ENCODE assay signal across 1 cellular context in the genomic region with DNA sequence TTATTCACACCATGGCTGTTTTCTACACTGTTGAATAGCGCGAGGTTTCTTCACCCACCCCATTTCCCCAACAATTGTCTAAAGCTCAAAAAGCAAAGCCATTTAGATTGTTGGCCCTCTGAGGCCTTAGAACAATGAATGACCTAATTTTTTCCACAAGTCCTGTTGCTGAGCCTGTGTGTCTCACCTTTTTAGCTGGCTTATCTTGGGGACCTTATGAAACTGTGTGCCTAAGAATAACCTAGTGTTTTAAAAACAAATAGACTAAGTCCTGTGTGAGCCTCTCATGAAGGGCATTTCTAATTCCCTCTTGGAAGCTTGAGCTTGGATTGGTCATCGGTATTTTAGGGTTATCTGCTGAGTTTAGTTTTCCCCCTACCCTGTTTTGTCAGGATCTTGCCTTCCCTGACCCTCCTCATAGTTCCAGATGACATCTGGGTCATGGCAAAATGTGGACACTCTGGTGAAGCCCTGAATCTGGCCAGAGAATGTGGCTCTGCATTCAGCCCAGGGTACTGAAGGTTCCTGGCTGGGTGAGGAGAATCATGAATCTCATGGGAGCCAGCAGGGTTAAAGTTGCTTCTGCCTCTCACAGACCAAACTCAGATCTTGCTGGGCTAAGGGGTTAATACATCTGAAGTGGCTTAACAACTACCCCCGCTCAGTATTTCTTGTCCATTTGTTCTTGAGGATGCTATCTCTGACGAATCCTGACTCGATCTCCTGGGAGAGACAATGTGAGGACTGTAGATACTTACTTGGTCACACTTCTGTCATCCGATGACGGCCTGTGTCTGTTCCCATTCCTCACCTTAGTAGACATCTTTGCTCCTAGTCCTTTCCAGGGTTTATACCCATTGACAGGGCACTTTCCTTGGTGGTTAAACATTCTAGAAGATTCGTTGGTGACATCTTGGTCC.
TF ChIP-seq lines count a peak whose summit lies in the region.

No MANE protein-coding gene starts in this region.

TF ChIP-seq in HepG2, 621 proteins besides CTCF, POLR2A, EP300 and RAD21 (continued from another document and continues in another):
- TF ChIP-seq, protein P1, sequence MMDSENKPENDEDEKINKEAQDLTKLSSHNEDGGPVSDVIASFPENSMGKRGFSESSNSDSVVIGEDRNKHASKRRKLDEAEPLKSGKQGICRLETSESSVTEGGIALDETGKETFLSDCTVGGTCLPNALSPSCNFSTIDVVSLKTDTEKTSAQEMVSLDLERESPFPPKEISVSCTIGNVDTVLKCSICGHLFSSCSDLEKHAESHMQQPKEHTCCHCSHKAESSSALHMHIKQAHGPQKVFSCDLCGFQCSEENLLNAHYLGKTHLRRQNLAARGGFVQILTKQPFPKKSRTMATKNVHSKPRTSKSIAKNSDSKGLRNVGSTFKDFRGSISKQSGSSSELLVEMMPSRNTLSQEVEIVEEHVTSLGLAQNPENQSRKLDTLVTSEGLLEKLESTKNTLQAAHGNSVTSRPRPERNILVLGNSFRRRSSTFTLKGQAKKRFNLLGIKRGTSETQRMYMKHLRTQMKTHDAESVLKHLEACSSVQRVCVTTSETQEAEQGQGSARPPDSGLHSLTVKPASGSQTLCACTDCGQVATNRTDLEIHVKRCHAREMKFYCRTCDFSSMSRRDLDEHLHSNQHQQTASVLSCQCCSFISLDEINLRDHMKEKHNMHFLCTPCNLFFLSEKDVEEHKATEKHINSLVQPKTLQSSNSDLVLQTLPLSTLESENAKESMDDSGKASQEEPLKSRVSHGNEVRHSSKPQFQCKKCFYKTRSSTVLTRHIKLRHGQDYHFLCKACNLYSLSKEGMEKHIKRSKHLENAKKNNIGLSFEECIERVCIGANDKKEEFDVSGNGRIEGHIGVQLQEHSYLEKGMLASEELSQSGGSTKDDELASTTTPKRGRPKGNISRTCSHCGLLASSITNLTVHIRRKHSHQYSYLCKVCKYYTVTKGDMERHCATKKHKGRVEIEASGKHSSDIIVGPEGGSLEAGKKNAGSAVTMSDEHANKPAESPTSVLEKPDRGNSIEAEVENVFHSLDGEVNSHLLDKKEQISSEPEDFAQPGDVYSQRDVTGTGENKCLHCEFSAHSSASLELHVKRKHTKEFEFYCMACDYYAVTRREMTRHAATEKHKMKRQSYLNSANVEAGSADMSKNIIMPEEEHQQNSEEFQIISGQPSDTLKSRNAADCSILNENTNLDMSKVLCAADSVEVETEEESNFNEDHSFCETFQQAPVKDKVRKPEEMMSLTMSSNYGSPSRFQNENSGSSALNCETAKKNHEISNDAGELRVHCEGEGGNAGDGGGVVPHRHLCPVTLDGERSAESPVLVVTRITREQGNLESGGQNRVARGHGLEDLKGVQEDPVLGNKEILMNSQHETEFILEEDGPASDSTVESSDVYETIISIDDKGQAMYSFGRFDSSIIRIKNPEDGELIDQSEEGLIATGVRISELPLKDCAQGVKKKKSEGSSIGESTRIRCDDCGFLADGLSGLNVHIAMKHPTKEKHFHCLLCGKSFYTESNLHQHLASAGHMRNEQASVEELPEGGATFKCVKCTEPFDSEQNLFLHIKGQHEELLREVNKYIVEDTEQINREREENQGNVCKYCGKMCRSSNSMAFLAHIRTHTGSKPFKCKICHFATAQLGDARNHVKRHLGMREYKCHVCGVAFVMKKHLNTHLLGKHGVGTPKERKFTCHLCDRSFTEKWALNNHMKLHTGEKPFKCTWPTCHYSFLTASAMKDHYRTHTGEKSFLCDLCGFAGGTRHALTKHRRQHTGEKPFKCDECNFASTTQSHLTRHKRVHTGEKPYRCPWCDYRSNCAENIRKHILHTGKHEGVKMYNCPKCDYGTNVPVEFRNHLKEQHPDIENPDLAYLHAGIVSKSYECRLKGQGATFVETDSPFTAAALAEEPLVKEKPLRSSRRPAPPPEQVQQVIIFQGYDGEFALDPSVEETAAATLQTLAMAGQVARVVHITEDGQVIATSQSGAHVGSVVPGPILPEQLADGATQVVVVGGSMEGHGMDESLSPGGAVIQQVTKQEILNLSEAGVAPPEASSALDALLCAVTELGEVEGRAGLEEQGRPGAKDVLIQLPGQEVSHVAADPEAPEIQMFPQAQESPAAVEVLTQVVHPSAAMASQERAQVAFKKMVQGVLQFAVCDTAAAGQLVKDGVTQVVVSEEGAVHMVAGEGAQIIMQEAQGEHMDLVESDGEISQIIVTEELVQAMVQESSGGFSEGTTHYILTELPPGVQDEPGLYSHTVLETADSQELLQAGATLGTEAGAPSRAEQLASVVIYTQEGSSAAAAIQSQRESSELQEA (CRISPR knock-in tag; IDR thresholded peaks at IDR 0.05; ENCODE audit: not compliant biosample characterization), result no peak
- peak; percentile 60 for TF ChIP-seq TCF7 (IDR thresholded peaks at IDR 0.05; ENCODE audit: low read depth)
- TF ChIP-seq KDM1A (CRISPR knock-in tag; IDR thresholded peaks at IDR 0.05), result no peak
- TF ChIP-seq ERF (CRISPR knock-in tag; IDR thresholded peaks at IDR 0.05), result peak; percentile 57; the same call in 1 of the 2 replicates
- no peak for TF ChIP-seq BHLHE40 (IDR thresholded peaks at IDR 0.05; ENCODE audit: low read length)
- TF ChIP-seq SATB2 (CRISPR knock-in tag; IDR thresholded peaks at IDR 0.05), result 0 out of 2 replicates have a peak, but pooled peaks have one; percentile 65
- TF ChIP-seq NFRKB (IDR thresholded peaks at IDR 0.05), result no peak
- no peak for TF ChIP-seq GMEB2 (CRISPR knock-in tag; IDR thresholded peaks at IDR 0.05; ENCODE audit: low read depth)
- peak; percentile 84 for TF ChIP-seq GFI1 (CRISPR knock-in tag; IDR thresholded peaks at IDR 0.05; ENCODE audit: borderline replicate concordance)
- no peak for TF ChIP-seq ZSCAN25 (CRISPR knock-in tag; IDR thresholded peaks at IDR 0.05)
- TF ChIP-seq FOXM1 (CRISPR knock-in tag; IDR thresholded peaks at IDR 0.05), result no peak
- TF ChIP-seq, protein P2, sequence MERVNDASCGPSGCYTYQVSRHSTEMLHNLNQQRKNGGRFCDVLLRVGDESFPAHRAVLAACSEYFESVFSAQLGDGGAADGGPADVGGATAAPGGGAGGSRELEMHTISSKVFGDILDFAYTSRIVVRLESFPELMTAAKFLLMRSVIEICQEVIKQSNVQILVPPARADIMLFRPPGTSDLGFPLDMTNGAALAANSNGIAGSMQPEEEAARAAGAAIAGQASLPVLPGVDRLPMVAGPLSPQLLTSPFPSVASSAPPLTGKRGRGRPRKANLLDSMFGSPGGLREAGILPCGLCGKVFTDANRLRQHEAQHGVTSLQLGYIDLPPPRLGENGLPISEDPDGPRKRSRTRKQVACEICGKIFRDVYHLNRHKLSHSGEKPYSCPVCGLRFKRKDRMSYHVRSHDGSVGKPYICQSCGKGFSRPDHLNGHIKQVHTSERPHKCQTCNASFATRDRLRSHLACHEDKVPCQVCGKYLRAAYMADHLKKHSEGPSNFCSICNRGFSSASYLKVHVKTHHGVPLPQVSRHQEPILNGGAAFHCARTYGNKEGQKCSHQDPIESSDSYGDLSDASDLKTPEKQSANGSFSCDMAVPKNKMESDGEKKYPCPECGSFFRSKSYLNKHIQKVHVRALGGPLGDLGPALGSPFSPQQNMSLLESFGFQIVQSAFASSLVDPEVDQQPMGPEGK (CRISPR knock-in tag; IDR thresholded peaks at IDR 0.05), result no peak
- peak; percentile 46; the same call in 1 of the 2 replicates for TF ChIP-seq LCORL (IDR thresholded peaks at IDR 0.05)
- peak; percentile 89 for TF ChIP-seq LCORL (CRISPR knock-in tag; IDR thresholded peaks at IDR 0.05)
- peak; percentile 97 for TF ChIP-seq SOX13 (IDR thresholded peaks at IDR 0.05)
- TF ChIP-seq SOX13 (CRISPR knock-in tag; conservative IDR thresholded peaks at IDR 0.05 in 1 of 2, IDR thresholded peaks at IDR 0.05 in 1 of 2), result peak in 1 of 2 experiments; percentile 100; a peak in 2 of 4 replicates
- TF ChIP-seq ZNF549 (CRISPR knock-in tag; IDR thresholded peaks at IDR 0.05), result no peak
- TF ChIP-seq SNAI1 (CRISPR knock-in tag; IDR thresholded peaks at IDR 0.05; ENCODE audit: borderline replicate concordance), result no peak
- no peak for TF ChIP-seq ZNF850 (CRISPR knock-in tag; conservative IDR thresholded peaks at IDR 0.05)
- TF ChIP-seq PHF21A (CRISPR knock-in tag; IDR thresholded peaks at IDR 0.05), result peak; percentile 87
- TF ChIP-seq, protein P3, sequence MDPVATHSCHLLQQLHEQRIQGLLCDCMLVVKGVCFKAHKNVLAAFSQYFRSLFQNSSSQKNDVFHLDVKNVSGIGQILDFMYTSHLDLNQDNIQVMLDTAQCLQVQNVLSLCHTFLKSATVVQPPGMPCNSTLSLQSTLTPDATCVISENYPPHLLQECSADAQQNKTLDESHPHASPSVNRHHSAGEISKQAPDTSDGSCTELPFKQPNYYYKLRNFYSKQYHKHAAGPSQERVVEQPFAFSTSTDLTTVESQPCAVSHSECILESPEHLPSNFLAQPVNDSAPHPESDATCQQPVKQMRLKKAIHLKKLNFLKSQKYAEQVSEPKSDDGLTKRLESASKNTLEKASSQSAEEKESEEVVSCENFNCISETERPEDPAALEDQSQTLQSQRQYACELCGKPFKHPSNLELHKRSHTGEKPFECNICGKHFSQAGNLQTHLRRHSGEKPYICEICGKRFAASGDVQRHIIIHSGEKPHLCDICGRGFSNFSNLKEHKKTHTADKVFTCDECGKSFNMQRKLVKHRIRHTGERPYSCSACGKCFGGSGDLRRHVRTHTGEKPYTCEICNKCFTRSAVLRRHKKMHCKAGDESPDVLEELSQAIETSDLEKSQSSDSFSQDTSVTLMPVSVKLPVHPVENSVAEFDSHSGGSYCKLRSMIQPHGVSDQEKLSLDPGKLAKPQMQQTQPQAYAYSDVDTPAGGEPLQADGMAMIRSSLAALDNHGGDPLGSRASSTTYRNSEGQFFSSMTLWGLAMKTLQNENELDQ (CRISPR knock-in tag; IDR thresholded peaks at IDR 0.05; ENCODE audit: borderline replicate concordance), result no peak
- TF ChIP-seq MAX (IDR thresholded peaks at IDR 0.05), result peak; percentile 57
- TF ChIP-seq, protein P4, sequence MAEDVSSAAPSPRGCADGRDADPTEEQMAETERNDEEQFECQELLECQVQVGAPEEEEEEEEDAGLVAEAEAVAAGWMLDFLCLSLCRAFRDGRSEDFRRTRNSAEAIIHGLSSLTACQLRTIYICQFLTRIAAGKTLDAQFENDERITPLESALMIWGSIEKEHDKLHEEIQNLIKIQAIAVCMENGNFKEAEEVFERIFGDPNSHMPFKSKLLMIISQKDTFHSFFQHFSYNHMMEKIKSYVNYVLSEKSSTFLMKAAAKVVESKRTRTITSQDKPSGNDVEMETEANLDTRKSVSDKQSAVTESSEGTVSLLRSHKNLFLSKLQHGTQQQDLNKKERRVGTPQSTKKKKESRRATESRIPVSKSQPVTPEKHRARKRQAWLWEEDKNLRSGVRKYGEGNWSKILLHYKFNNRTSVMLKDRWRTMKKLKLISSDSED (CRISPR knock-in tag; IDR thresholded peaks at IDR 0.05), result no peak
- TF ChIP-seq, protein P5, sequence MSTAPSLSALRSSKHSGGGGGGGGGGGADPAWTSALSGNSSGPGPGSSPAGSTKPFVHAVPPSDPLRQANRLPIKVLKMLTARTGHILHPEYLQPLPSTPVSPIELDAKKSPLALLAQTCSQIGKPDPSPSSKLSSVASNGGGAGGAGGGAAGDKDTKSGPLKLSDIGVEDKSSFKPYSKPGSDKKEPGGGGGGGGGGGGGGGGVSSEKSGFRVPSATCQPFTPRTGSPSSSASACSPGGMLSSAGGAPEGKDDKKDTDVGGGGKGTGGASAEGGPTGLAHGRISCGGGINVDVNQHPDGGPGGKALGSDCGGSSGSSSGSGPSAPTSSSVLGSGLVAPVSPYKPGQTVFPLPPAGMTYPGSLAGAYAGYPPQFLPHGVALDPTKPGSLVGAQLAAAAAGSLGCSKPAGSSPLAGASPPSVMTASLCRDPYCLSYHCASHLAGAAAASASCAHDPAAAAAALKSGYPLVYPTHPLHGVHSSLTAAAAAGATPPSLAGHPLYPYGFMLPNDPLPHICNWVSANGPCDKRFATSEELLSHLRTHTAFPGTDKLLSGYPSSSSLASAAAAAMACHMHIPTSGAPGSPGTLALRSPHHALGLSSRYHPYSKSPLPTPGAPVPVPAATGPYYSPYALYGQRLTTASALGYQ (CRISPR knock-in tag; IDR thresholded peaks at IDR 0.05), result peak; percentile 62
- no peak for TF ChIP-seq ZNF253 (CRISPR knock-in tag; IDR thresholded peaks at IDR 0.05; ENCODE audit: borderline replicate concordance)
- TF ChIP-seq XRCC5 (optimal IDR thresholded peaks at IDR 0.05; ENCODE audit: low read length), result peak; percentile 29
- no peak for TF ChIP-seq CAMTA2 (CRISPR knock-in tag; IDR thresholded peaks at IDR 0.05; ENCODE audit: borderline replicate concordance)
- TF ChIP-seq NR2F2 (IDR thresholded peaks at IDR 0.05; ENCODE audit: borderline replicate concordance, low read depth), result 0 out of 2 replicates have a peak, but pooled peaks have one; percentile 44
- TF ChIP-seq SPEN (CRISPR knock-in tag; IDR thresholded peaks at IDR 0.05; ENCODE audit: low read depth), result no peak
- no peak for TF ChIP-seq AGO2 (optimal IDR thresholded peaks at IDR 0.05; ENCODE audit: low read depth, low read length)
- peak; percentile 100 for TF ChIP-seq ZNF205 (CRISPR knock-in tag; IDR thresholded peaks at IDR 0.05)
- TF ChIP-seq ZNF839 (CRISPR knock-in tag; IDR thresholded peaks at IDR 0.05; ENCODE audit: borderline replicate concordance), result no peak
- no peak for TF ChIP-seq ZBTB7A (CRISPR knock-in tag; IDR thresholded peaks at IDR 0.05)
- TF ChIP-seq ZNF3 (CRISPR knock-in tag; IDR thresholded peaks at IDR 0.05), result no peak
